Comparison of ENCODE assay signal across 8 cellular contexts in genomic region chr1:161226320-161226711, GRCh38. TPM values are rescaled to one million over a fixed set of nuclear protein-coding genes. Genes with fewer than 3 reads are reported as not detected.
A peak's percentile ranks its signal among the peaks of the same experiment; 100 is the strongest.
DNase-seq lines count a peak whose midpoint lies in the region; ATAC-seq, FAIRE-seq and TF ChIP-seq lines count a peak whose summit lies in the region.

No MANE protein-coding gene starts in this region.

- CTCF ChIA-PET in K562 (lab: Yijun Ruan, JAX; ENCODE audit: low intra/inter-chr PET ratio) = interaction anchor here (0.6 to 1.1 kb wide), 4 partner anchors 59 to 539 kb away, joined by 3 to 7 read pairs (median 4); no protein-coding TSS in a partner anchor

- POLR2A ChIA-PET in K562 (lab: Yijun Ruan, JAX) = interaction anchor here (0.7 to 2.1 kb wide), 12 partner anchors 9 to 194 kb away, joined by 3 to 9 read pairs (median 4); partner anchors contain the start of genes NDUFS2 and SDHC

- H4K20me1 ChIP-seq in K562 (replicated peaks; ENCODE audit: control insufficient read depth, insufficient read depth, low read length) = no peaks in the 10 kb centered on the region

- 2% methylated on average over 12 of the region's 15 CpGs for WGBS in K562 (ENCODE audit: insufficient coverage, low coverage, missing lambda C conversion rate)
- 8% methylated on average over 15 of the region's 15 CpGs for WGBS in urinary bladder

- no peak for TF ChIP-seq RAD21 in K562 (CRISPR knock-in tag; conservative IDR thresholded peaks at IDR 0.05 in 1 of 2, IDR thresholded peaks at IDR 0.05 in 1 of 2)

- H2AFZ ChIP-seq in K562 (ENCODE audit: low read depth, low read length) = peak overlapping the region; percentile 87

- H3K9me3 ChIP-seq in K562 (replicated peaks; ENCODE audit: control insufficient read depth, insufficient read depth, low read depth, low read length) (no peaks in the 10 kb centered on the region), lower lobe of right lung (no peaks in the 10 kb centered on the region)

- FAIRE-seq in K562 (lab: Jason Lieb, UNC) = no peak

- peak; percentile 3 for ATAC-seq in K562
- no peak for ATAC-seq in lower lobe of right lung
- no peak for ATAC-seq in GM21390 (IDR thresholded peaks at IDR 0.05; ENCODE audit: unreplicated experiment)

- peak; percentile 8 for DNase-seq in stimulated activated CD4-positive, alpha-beta T cell treated with anti-CD3 and anti-CD28 coated beads, Interleukin-4, amount 100 ng/mL, for 1 hour
- no peak for DNase-seq in stimulated activated CD4-positive, alpha-beta T cell treated with anti-CD3 and anti-CD28 coated beads, Interleukin-1b, Interleukin-23, amount 100 ng/mL, for 48 hours
- DNase-seq in K562 (ENCODE audit: extremely low read depth in 1 of 4, low spot score in 3 of 4) = peak in 1 of 4 experiments; percentile 47
- no peak for DNase-seq in lower lobe of right lung
- no peak for DNase-seq in DMS53 treated with DMSO at 0.1 percent for 48 hours (lab: John Stamatoyannopoulos, UW; ENCODE audit: unreplicated experiment)
- no peak for DNase-seq in HuH-7.5 (ENCODE audit: low spot score)

- in situ Hi-C loops in K562 (cut with MboI) = loop anchor here (5.0 kb wide), 1 partner anchor 156 kb away; no protein-coding TSS in a partner anchor

- H3K36me3 ChIP-seq in K562 (ENCODE audit: control insufficient read depth, insufficient read depth, low read length) (peaks cover 37% of the 10 kb centered on the region), lower lobe of right lung (peaks cover 20% of the 10 kb centered on the region), urinary bladder (ENCODE audit: insufficient read depth) (no peaks in the 10 kb centered on the region)

- H3K79me2 ChIP-seq in K562 (ENCODE audit: control insufficient read depth, insufficient read depth, low read length) = peaks cover 19% of the 10 kb centered on the region

- BruUV-seq in K562 (replicated peaks; lab: Mats Ljungman, UMichigan) = no TSS peak

- peak overlapping the region; percentile 79 for H3K27ac ChIP-seq in K562 (ENCODE audit: extremely low read depth, low read depth, low read length)
- peak overlapping the region; percentile 68 for H3K27ac ChIP-seq in lower lobe of right lung
- no peak overlapping the region for H3K27ac ChIP-seq in urinary bladder (ENCODE audit: low read depth)

- H3K9me1 ChIP-seq in K562 (ENCODE audit: control insufficient read depth, insufficient read depth, low read length) = no peaks in the 10 kb centered on the region

- peak overlapping the region; percentile 97 for H3K4me2 ChIP-seq in K562 (ENCODE audit: insufficient read depth, low read length)

- peak overlapping the region; percentile 76 to 93 for H3K9ac ChIP-seq in K562 (ENCODE audit: insufficient read depth in 1 of 2, low read depth in 2 of 2, low read length in 2 of 2)

- TF ChIP-seq CTCF in K562 (IDR thresholded peaks at IDR 0.05 in 2 of 3, conservative IDR thresholded peaks at IDR 0.05 in 1 of 3; ENCODE audit: insufficient read depth in 2 of 3, low read depth in 1 of 3, low read length in 3 of 3) (no peak), lower lobe of right lung (IDR thresholded peaks at IDR 0.05) (no peak)

- peaks cover 15 to 16% of the 10 kb centered on the region in 2 experiments; a peak in 3 of 5 replicates for H3K4me1 ChIP-seq in K562 (replicated peaks in 1 of 2; ENCODE audit: control insufficient read depth in 2 of 2, insufficient read depth in 2 of 2, low read length in 2 of 2)
- H3K4me1 ChIP-seq in lower lobe of right lung = peaks cover 26% of the 10 kb centered on the region
- no peaks in the 10 kb centered on the region for H3K4me1 ChIP-seq in urinary bladder (ENCODE audit: insufficient read depth)

- no peaks in the 10 kb centered on the region for H3K27me3 ChIP-seq in K562 (ENCODE audit: control insufficient read depth in 2 of 2, insufficient read depth in 2 of 2, low read length in 2 of 2)
- H3K27me3 ChIP-seq in lower lobe of right lung (ENCODE audit: low read depth) = no peaks in the 10 kb centered on the region

- no peak for TF ChIP-seq EP300 in K562 (IDR thresholded peaks at IDR 0.05; ENCODE audit: low read length)

- TF ChIP-seq POLR2A in K562 (conservative IDR thresholded peaks at IDR 0.05) = 0 out of 2 replicates have a peak, but pooled peaks have one; percentile 3

- H3K4me3 ChIP-seq in K562 (peak overlapping the region; percentile 70), lower lobe of right lung (peak overlapping the region; percentile 70), urinary bladder (ENCODE audit: low read depth, low read length) (peak overlapping the region; percentile 51)

- intact Hi-C loops in K562 (cut with micrococcal nuclease) (loop anchor here (2.0 to 5.0 kb wide), 4 partner anchors 64 to 156 kb away; partner anchors contain the start of gene CFAP126), lower lobe of right lung (cut with DNase I) (no loop called here)

RNA-seq across cellular contexts. Expression of gene TOMM40L, which starts 0.5 kb away (rescaled TPM):
- total RNA-seq in K562 (2011; cell fraction: chromatin; rRNA removed; ENCODE audit: low replicate concordance) = 32.6 and 66.6 TPM in 2 replicates
- total RNA-seq in K562 (2011; cell fraction: nucleolus; rRNA removed) = 47.7 and 47.8 TPM in 2 replicates
- total RNA-seq in K562 (2011; cell fraction: nucleoplasm; rRNA removed) = 44.7 and 48.8 TPM in 2 replicates
- 21.9 and 27.6 TPM in 2 replicates for total RNA-seq in K562 (2014; rRNA removed)
- 27.7 and 29.2 TPM in 2 replicates for total RNA-seq in K562 (2014; rRNA removed; fragmentation: Illumina TruSeq; extraction: Trizol)
- total RNA-seq in K562 (2015; rRNA removed; fragmentation: Illumina TruSeq; extraction: Trizol) = 24.2 and 25.2 TPM in 2 replicates
- total RNA-seq in K562 (2021) = 27.4 and 27.7 TPM in 2 replicates
- 18.9 and 20.2 TPM in 2 replicates for polyA plus RNA-seq in K562 (2011; rRNA removed)
- 23.3 and 28.0 TPM in 2 replicates for polyA plus RNA-seq in K562 (2011; cell fraction: cytosol; rRNA removed)
- polyA plus RNA-seq in K562 (2011; cell fraction: nucleus; rRNA removed) = 36.3 and 36.4 TPM in 2 replicates
- polyA plus RNA-seq in K562 (2012) = 18.3 and 24.6 TPM in 2 replicates
- polyA plus RNA-seq in K562 (2014; fragmentation: Illumina TruSeq; extraction: Trizol) = 33.4 and 33.6 TPM in 2 replicates
- polyA plus RNA-seq in K562 (2014; fragmentation: Nextera tagmentation; extraction: Ambion mirVana) = 10 to 100 TPM in 1 of 2 experiments, 1 to 10 TPM in 1; 9.6 to 12.9 TPM
- 27.5 and 34.9 TPM in 2 replicates for polyA plus RNA-seq in K562 (2014; rRNA removed)
- polyA minus RNA-seq in K562 (2011; rRNA and poly(A)+ RNA removed) = 29.7 and 30.1 TPM in 2 replicates
- 11.1 and 12.7 TPM in 2 replicates for polyA minus RNA-seq in K562 (2011; cell fraction: cytosol; rRNA and poly(A)+ RNA removed)
- 20.7 and 35.2 TPM in 2 replicates for polyA minus RNA-seq in K562 (2011; cell fraction: nucleus; rRNA and poly(A)+ RNA removed)
- total RNA-seq in lower lobe of right lung = 11.6 TPM
- 6.0 TPM for total RNA-seq in urinary bladder
- polyA plus RNA-seq in urinary bladder = 14.3 TPM

RNA-seq across cellular contexts. Expression of gene APOA2, which starts 2.9 kb away (rescaled TPM):
- total RNA-seq in K562 (2011; cell fraction: chromatin; rRNA removed; ENCODE audit: low replicate concordance) = not detected in 2 replicates
- not detected in 2 replicates for total RNA-seq in K562 (2011; cell fraction: nucleolus; rRNA removed)
- 1.2 TPM in 1 of 2 replicates, not detected in the other for total RNA-seq in K562 (2011; cell fraction: nucleoplasm; rRNA removed)
- total RNA-seq in K562 (2014; rRNA removed) = 0.41 TPM in 1 of 2 replicates, not detected in the other
- not detected in 2 replicates for total RNA-seq in K562 (2014; rRNA removed; fragmentation: Illumina TruSeq; extraction: Trizol)
- 0.54 TPM in 1 of 2 replicates, not detected in the other for total RNA-seq in K562 (2015; rRNA removed; fragmentation: Illumina TruSeq; extraction: Trizol)
- total RNA-seq in K562 (2021) = 0.64 and 2.6 TPM in 2 replicates
- polyA plus RNA-seq in K562 (2011; rRNA removed) = 0.50 TPM in 1 of 2 replicates, not detected in the other
- 0.50 TPM in 1 of 2 replicates, not detected in the other for polyA plus RNA-seq in K562 (2011; cell fraction: cytosol; rRNA removed)
- not detected in 2 replicates for polyA plus RNA-seq in K562 (2011; cell fraction: nucleus; rRNA removed)
- 0.27 and 1.2 TPM in 2 replicates for polyA plus RNA-seq in K562 (2012)
- 1.1 TPM in 1 of 2 replicates, not detected in the other for polyA plus RNA-seq in K562 (2014; fragmentation: Illumina TruSeq; extraction: Trizol)
- polyA plus RNA-seq in K562 (2014; fragmentation: Nextera tagmentation; extraction: Ambion mirVana) = 1 to 10 TPM in 1 of 2 experiments, under 1 TPM in 1; 0.93 to 1.6 TPM
- not detected in 2 replicates for polyA plus RNA-seq in K562 (2014; rRNA removed)
- polyA minus RNA-seq in K562 (2011; rRNA and poly(A)+ RNA removed) = 1.4 TPM in 1 of 2 replicates, not detected in the other
- polyA minus RNA-seq in K562 (2011; cell fraction: cytosol; rRNA and poly(A)+ RNA removed) = 19.8 TPM in 1 of 2 replicates, not detected in the other
- not detected in 2 replicates for polyA minus RNA-seq in K562 (2011; cell fraction: nucleus; rRNA and poly(A)+ RNA removed)
- not detected for total RNA-seq in lower lobe of right lung
- total RNA-seq in urinary bladder = not detected
- 5.4 TPM for polyA plus RNA-seq in urinary bladder

RNA-seq across cellular contexts. Expression of gene FCER1G, which starts 11.2 kb away (rescaled TPM):
- 0.95 TPM in 1 of 2 replicates, not detected in the other for total RNA-seq in K562 (2011; cell fraction: chromatin; rRNA removed; ENCODE audit: low replicate concordance)
- total RNA-seq in K562 (2011; cell fraction: nucleolus; rRNA removed) = not detected in 2 replicates
- not detected in 2 replicates for total RNA-seq in K562 (2011; cell fraction: nucleoplasm; rRNA removed)
- total RNA-seq in K562 (2014; rRNA removed) = 0.29 TPM in 1 of 2 replicates, not detected in the other
- total RNA-seq in K562 (2014; rRNA removed; fragmentation: Illumina TruSeq; extraction: Trizol) = not detected in 2 replicates
- total RNA-seq in K562 (2015; rRNA removed; fragmentation: Illumina TruSeq; extraction: Trizol) = 0.69 and 0.98 TPM in 2 replicates
- total RNA-seq in K562 (2021) = 0.31 TPM in 1 of 2 replicates, not detected in the other
- polyA plus RNA-seq in K562 (2011; rRNA removed) = 0.15 and 0.24 TPM in 2 replicates
- 0.24 and 0.32 TPM in 2 replicates for polyA plus RNA-seq in K562 (2011; cell fraction: cytosol; rRNA removed)
- 0.55 and 1.3 TPM in 2 replicates for polyA plus RNA-seq in K562 (2011; cell fraction: nucleus; rRNA removed)
- polyA plus RNA-seq in K562 (2012) = 1.7 and 9.0 TPM in 2 replicates
- 0.30 TPM in 1 of 2 replicates, not detected in the other for polyA plus RNA-seq in K562 (2014; fragmentation: Illumina TruSeq; extraction: Trizol)
- polyA plus RNA-seq in K562 (2014; fragmentation: Nextera tagmentation; extraction: Ambion mirVana) = under 1 TPM; 0.31 to 0.46 TPM
- polyA plus RNA-seq in K562 (2014; rRNA removed) = 0.27 and 0.47 TPM in 2 replicates
- polyA minus RNA-seq in K562 (2011; rRNA and poly(A)+ RNA removed) = 0.46 TPM in 1 of 2 replicates, not detected in the other
- polyA minus RNA-seq in K562 (2011; cell fraction: cytosol; rRNA and poly(A)+ RNA removed) = not detected in 2 replicates
- not detected in 2 replicates for polyA minus RNA-seq in K562 (2011; cell fraction: nucleus; rRNA and poly(A)+ RNA removed)
- total RNA-seq in lower lobe of right lung = 283 TPM
- total RNA-seq in urinary bladder = 15.9 TPM
- polyA plus RNA-seq in urinary bladder = 161 TPM

RNA-seq across cellular contexts. Expression of gene NR1I3, which starts 11.7 kb away (rescaled TPM):
- not detected in 2 replicates for total RNA-seq in K562 (2011; cell fraction: chromatin; rRNA removed; ENCODE audit: low replicate concordance)
- not detected in 2 replicates for total RNA-seq in K562 (2011; cell fraction: nucleolus; rRNA removed)
- not detected in 2 replicates for total RNA-seq in K562 (2011; cell fraction: nucleoplasm; rRNA removed)
- total RNA-seq in K562 (2014; rRNA removed) = not detected in 2 replicates
- not detected in 2 replicates for total RNA-seq in K562 (2014; rRNA removed; fragmentation: Illumina TruSeq; extraction: Trizol)
- not detected in 2 replicates for total RNA-seq in K562 (2015; rRNA removed; fragmentation: Illumina TruSeq; extraction: Trizol)
- not detected in 2 replicates for total RNA-seq in K562 (2021)
- not detected in 2 replicates for polyA plus RNA-seq in K562 (2011; rRNA removed)
- polyA plus RNA-seq in K562 (2011; cell fraction: cytosol; rRNA removed) = not detected in 2 replicates
- not detected in 2 replicates for polyA plus RNA-seq in K562 (2011; cell fraction: nucleus; rRNA removed)
- polyA plus RNA-seq in K562 (2012) = 0.52 and 0.61 TPM in 2 replicates
- not detected in 2 replicates for polyA plus RNA-seq in K562 (2014; fragmentation: Illumina TruSeq; extraction: Trizol)
- under 1 TPM in 1 of 2 experiments, not detected in 1; 0.11 TPM for polyA plus RNA-seq in K562 (2014; fragmentation: Nextera tagmentation; extraction: Ambion mirVana)
- not detected in 2 replicates for polyA plus RNA-seq in K562 (2014; rRNA removed)
- polyA minus RNA-seq in K562 (2011; rRNA and poly(A)+ RNA removed) = not detected in 2 replicates
- not detected in 2 replicates for polyA minus RNA-seq in K562 (2011; cell fraction: cytosol; rRNA and poly(A)+ RNA removed)
- not detected in 2 replicates for polyA minus RNA-seq in K562 (2011; cell fraction: nucleus; rRNA and poly(A)+ RNA removed)
- total RNA-seq in lower lobe of right lung = not detected
- not detected for total RNA-seq in urinary bladder
- polyA plus RNA-seq in urinary bladder = 0.27 TPM

RNA-seq across cellular contexts. Expression of gene NDUFS2, which starts 24.1 kb away (rescaled TPM):
- total RNA-seq in K562 (2011; cell fraction: chromatin; rRNA removed; ENCODE audit: low replicate concordance) = 139 and 181 TPM in 2 replicates
- 123 and 138 TPM in 2 replicates for total RNA-seq in K562 (2011; cell fraction: nucleolus; rRNA removed)
- 118 and 147 TPM in 2 replicates for total RNA-seq in K562 (2011; cell fraction: nucleoplasm; rRNA removed)
- total RNA-seq in K562 (2014; rRNA removed) (158 and 175 TPM in 2 replicates), K562 (2014; rRNA removed; fragmentation: Illumina TruSeq; extraction: Trizol) (106 and 109 TPM in 2 replicates), K562 (2015; rRNA removed; fragmentation: Illumina TruSeq; extraction: Trizol) (147 TPM in 2 replicates), K562 (2021) (86.7 and 87.5 TPM in 2 replicates), lower lobe of right lung (66.3 TPM), urinary bladder (71.9 TPM)
- polyA plus RNA-seq in K562 (2011; rRNA removed) (174 and 176 TPM in 2 replicates), K562 (2014; fragmentation: Illumina TruSeq; extraction: Trizol) (140 and 141 TPM in 2 replicates), K562 (2014; fragmentation: Nextera tagmentation; extraction: Ambion mirVana) (100 to 1,000 TPM in 1 of 2 experiments, 10 to 100 TPM in 1; 70.0 to 115 TPM), K562 (2014; rRNA removed) (172 and 181 TPM in 2 replicates), urinary bladder (100 TPM)
- polyA plus RNA-seq in K562 (2011; cell fraction: cytosol; rRNA removed) = 141 and 175 TPM in 2 replicates
- 131 and 205 TPM in 2 replicates for polyA plus RNA-seq in K562 (2011; cell fraction: nucleus; rRNA removed)
- polyA plus RNA-seq in K562 (2012) = 110 and 131 TPM in 2 replicates
- 175 and 239 TPM in 2 replicates for polyA minus RNA-seq in K562 (2011; rRNA and poly(A)+ RNA removed)
- polyA minus RNA-seq in K562 (2011; cell fraction: cytosol; rRNA and poly(A)+ RNA removed) = 73.7 and 96.6 TPM in 2 replicates
- polyA minus RNA-seq in K562 (2011; cell fraction: nucleus; rRNA and poly(A)+ RNA removed) = 55.5 and 93.4 TPM in 2 replicates

Comparison
In these comparisons a context has a peak if more than half of its experiments do, and no peak if none do; other contexts are left out.
1. RNA of gene FCER1G, which starts 11.2 kb away (total RNA-seq): 283 TPM in lower lobe of right lung (single experiment); 15.9 TPM in urinary bladder (single experiment) and 0.29 to 0.98 TPM in K562; every median in the first group is over 10 times any median in the second.
2. Peak in every context shown above with its lines, with median percentiles within 50 percentile points of each other: H3K4me3 ChIP-seq.